In genomic region chr2:219570924-219571310, GRCh38 we compare ENCODE assay signal across 8 cellular contexts. TPM values are rescaled to one million over a fixed set of nuclear protein-coding genes. Genes with fewer than 3 reads are reported as not detected.
A peak's percentile ranks its signal among the peaks of the same experiment; 100 is the strongest.
DNase-seq lines count a peak whose midpoint lies in the region; ATAC-seq and TF ChIP-seq lines count a peak whose summit lies in the region.

No MANE protein-coding gene starts in this region.

- peaks cover 37% of the 10 kb centered on the region for H3K27me3 Mint-ChIP-seq in activated CD8-positive, alpha-beta T cell treated with anti-CD3 and anti-CD28 coated beads, Interleukin-2, amount 10 ng/mL, durations not matched to agents 7 days and 5 days (ENCODE audit: low read depth)
- H3K27me3 Mint-ChIP-seq in activated T-helper 1 cell treated with anti-CD3 and anti-CD28 coated beads, Interleukin-12 subunit alpha, Interleukin-12 subunit beta, Interleukin-2, Interleukin-4 antibody, amounts not matched to agents 30 ng/mL and 10 ng/mL and 1 ng/mL, durations not matched to agents 14 hours and 24 hours and 36 hours (ENCODE audit: insufficient read depth), result peaks cover 39% of the 10 kb centered on the region

- peak overlapping the region; percentile 77 for H3K4me3 ChIP-seq in right cardiac atrium (ENCODE audit: low read length)
- H3K4me3 ChIP-seq in skeletal muscle cell (ENCODE audit: low read depth, low read length), result peak overlapping the region; percentile 67

- no peak overlapping the region for H3K27ac Mint-ChIP-seq in activated CD8-positive, alpha-beta T cell treated with anti-CD3 and anti-CD28 coated beads, Interleukin-2, amount 10 ng/mL, durations not matched to agents 7 days and 5 days
- no peak overlapping the region for H3K27ac Mint-ChIP-seq in activated T-helper 1 cell treated with anti-CD3 and anti-CD28 coated beads, Interleukin-12 subunit alpha, Interleukin-12 subunit beta, Interleukin-2, Interleukin-4 antibody, amounts not matched to agents 30 ng/mL and 10 ng/mL and 1 ng/mL, durations not matched to agents 14 hours and 24 hours and 36 hours

- no peak overlapping the region for H3K4me3 Mint-ChIP-seq in activated CD8-positive, alpha-beta T cell treated with anti-CD3 and anti-CD28 coated beads, Interleukin-2, amount 10 ng/mL, durations not matched to agents 7 days and 5 days
- no peak overlapping the region for H3K4me3 Mint-ChIP-seq in activated T-helper 1 cell treated with anti-CD3 and anti-CD28 coated beads, Interleukin-12 subunit alpha, Interleukin-12 subunit beta, Interleukin-2, Interleukin-4 antibody, amounts not matched to agents 30 ng/mL and 10 ng/mL and 1 ng/mL, durations not matched to agents 14 hours and 24 hours and 36 hours

- no peaks in the 10 kb centered on the region for H3K9me3 Mint-ChIP-seq in activated CD8-positive, alpha-beta T cell treated with anti-CD3 and anti-CD28 coated beads, Interleukin-2, amount 10 ng/mL, durations not matched to agents 7 days and 5 days (ENCODE audit: insufficient read depth)
- H3K9me3 Mint-ChIP-seq in activated T-helper 1 cell treated with anti-CD3 and anti-CD28 coated beads, Interleukin-12 subunit alpha, Interleukin-12 subunit beta, Interleukin-2, Interleukin-4 antibody, amounts not matched to agents 30 ng/mL and 10 ng/mL and 1 ng/mL, durations not matched to agents 14 hours and 24 hours and 36 hours, result no peaks in the 10 kb centered on the region

- no peaks in the 10 kb centered on the region for H3K9me3 ChIP-seq in right cardiac atrium (ENCODE audit: control insufficient read depth, low read length)

- peaks cover 1% of the 10 kb centered on the region for H3K4me1 ChIP-seq in right cardiac atrium (ENCODE audit: control insufficient read depth, insufficient read depth, low read length)

- H3K27me3 ChIP-seq in right cardiac atrium (ENCODE audit: control insufficient read depth, insufficient read depth), result no peaks in the 10 kb centered on the region

- CTCF ChIA-PET in activated CD8-positive, alpha-beta T cell treated with anti-CD3 and anti-CD28 coated beads, Interleukin-2, amount 10 ng/mL, durations not matched to agents 7 days and 5 days (lab: Charles Lee), result interaction anchor here (0.8 to 1.0 kb wide), 3 partner anchors 9 to 41 kb away, joined by 3 read pairs; no protein-coding TSS in a partner anchor

- intact Hi-C loops in right cardiac atrium (cut with DNase I), result loop anchor here in 1 of 4 donors (5.0 kb wide), 2 partner anchors 56 to 71 kb away; partner anchors contain the start of gene SLC4A3
- intact Hi-C loops in activated T-helper 1 cell treated with anti-CD3 and anti-CD28 coated beads, Interleukin-12 subunit alpha, Interleukin-12 subunit beta, Interleukin-2, Interleukin-4 antibody, amounts not matched to agents 30 ng/mL and 10 ng/mL and 1 ng/mL, durations not matched to agents 14 hours and 24 hours and 36 hours (cut with micrococcal nuclease), result no loop called here

- peak overlapping the region; percentile 95 for H3K27ac ChIP-seq in right cardiac atrium (ENCODE audit: low read length)

- peak; percentile 22 for ATAC-seq in activated CD8-positive, alpha-beta T cell treated with anti-CD3 and anti-CD28 coated beads, Interleukin-2, amount 10 ng/mL, durations not matched to agents 7 days and 5 days
- ATAC-seq in right cardiac atrium, result peak; percentile 0 to 1
- ATAC-seq in GM18520 (IDR thresholded peaks at IDR 0.05; ENCODE audit: unreplicated experiment), result no peak
- no peak for ATAC-seq in GM21723 (IDR thresholded peaks at IDR 0.05; ENCODE audit: unreplicated experiment)

- DNase-seq in GM20000 (ENCODE audit: low spot score) (peak; percentile 39), right cardiac atrium (peak in 2 of 3 donors; percentile 74 to 75), skeletal muscle cell (ENCODE audit: low read depth) (no peak), NCI-H345 treated with DMSO at 0.1 percent for 48 hours (lab: John Stamatoyannopoulos, UW; ENCODE audit: unreplicated experiment) (no peak)
- no peak for DNase-seq in activated CD8-positive, alpha-beta T cell treated with anti-CD3 and anti-CD28 coated beads, Interleukin-2, amount 10 ng/mL, durations not matched to agents 7 days and 5 days
- no peak for DNase-seq in activated T-helper 1 cell treated with anti-CD3 and anti-CD28 coated beads, Interleukin-12 subunit alpha, Interleukin-12 subunit beta, Interleukin-2, Interleukin-4 antibody, amounts not matched to agents 30 ng/mL and 10 ng/mL and 1 ng/mL, durations not matched to agents 14 hours and 24 hours and 36 hours (ENCODE audit: low spot score)

- 2% methylated on average over 55 of the region's 55 CpGs for WGBS in right cardiac atrium

- H3K4me1 Mint-ChIP-seq in activated CD8-positive, alpha-beta T cell treated with anti-CD3 and anti-CD28 coated beads, Interleukin-2, amount 10 ng/mL, durations not matched to agents 7 days and 5 days (ENCODE audit: low read depth), result no peaks in the 10 kb centered on the region
- no peaks in the 10 kb centered on the region for H3K4me1 Mint-ChIP-seq in activated T-helper 1 cell treated with anti-CD3 and anti-CD28 coated beads, Interleukin-12 subunit alpha, Interleukin-12 subunit beta, Interleukin-2, Interleukin-4 antibody, amounts not matched to agents 30 ng/mL and 10 ng/mL and 1 ng/mL, durations not matched to agents 14 hours and 24 hours and 36 hours (ENCODE audit: low read depth)

- no peaks in the 10 kb centered on the region for H3K36me3 Mint-ChIP-seq in activated CD8-positive, alpha-beta T cell treated with anti-CD3 and anti-CD28 coated beads, Interleukin-2, amount 10 ng/mL, durations not matched to agents 7 days and 5 days (ENCODE audit: low read depth)
- no peaks in the 10 kb centered on the region for H3K36me3 Mint-ChIP-seq in activated T-helper 1 cell treated with anti-CD3 and anti-CD28 coated beads, Interleukin-12 subunit alpha, Interleukin-12 subunit beta, Interleukin-2, Interleukin-4 antibody, amounts not matched to agents 30 ng/mL and 10 ng/mL and 1 ng/mL, durations not matched to agents 14 hours and 24 hours and 36 hours (ENCODE audit: low read depth)

- POLR2A ChIA-PET in activated CD8-positive, alpha-beta T cell treated with anti-CD3 and anti-CD28 coated beads, Interleukin-2, amount 10 ng/mL, durations not matched to agents 7 days and 5 days (lab: Charles Lee), result interaction anchor here (1.0 kb wide), 1 partner anchor 9 kb away, joined by 3 read pairs; no protein-coding TSS in a partner anchor

- TF ChIP-seq CTCF in GM20000 (IDR thresholded peaks at IDR 0.05; ENCODE audit: extremely low read depth, missing control alignments), result no peak

RNA-seq across cellular contexts. Expression of gene OBSL1, which starts 0.4 kb away (rescaled TPM):
- under 1 TPM; 0.18 to 0.45 TPM for total RNA-seq in activated CD8-positive, alpha-beta T cell treated with anti-CD3 and anti-CD28 coated beads, Interleukin-2, amount 10 ng/mL, durations not matched to agents 7 days and 5 days
- 100 to 1,000 TPM; 263 to 321 (median 294) TPM for total RNA-seq in right cardiac atrium
- 179 TPM for polyA plus RNA-seq in right cardiac atrium
- total RNA-seq in activated T-helper 1 cell treated with anti-CD3 and anti-CD28 coated beads, Interleukin-12 subunit alpha, Interleukin-12 subunit beta, Interleukin-2, Interleukin-4 antibody, amounts not matched to agents 30 ng/mL and 10 ng/mL and 1 ng/mL, durations not matched to agents 14 hours and 24 hours and 36 hours, result 0.21 and 0.24 TPM in 2 replicates

RNA-seq across cellular contexts. Expression of gene INHA, which starts 1.2 kb away (rescaled TPM):
- not detected for total RNA-seq in activated CD8-positive, alpha-beta T cell treated with anti-CD3 and anti-CD28 coated beads, Interleukin-2, amount 10 ng/mL, durations not matched to agents 7 days and 5 days
- 10 to 100 TPM; 16.7 to 47.6 (median 28.1) TPM for total RNA-seq in right cardiac atrium
- polyA plus RNA-seq in right cardiac atrium, result 28.7 TPM
- total RNA-seq in activated T-helper 1 cell treated with anti-CD3 and anti-CD28 coated beads, Interleukin-12 subunit alpha, Interleukin-12 subunit beta, Interleukin-2, Interleukin-4 antibody, amounts not matched to agents 30 ng/mL and 10 ng/mL and 1 ng/mL, durations not matched to agents 14 hours and 24 hours and 36 hours, result not detected in 2 replicates

RNA-seq across cellular contexts. Expression of gene STK11IP, which starts 26.7 kb away (rescaled TPM):
- 10 to 100 TPM; 30.0 to 33.1 TPM for total RNA-seq in activated CD8-positive, alpha-beta T cell treated with anti-CD3 and anti-CD28 coated beads, Interleukin-2, amount 10 ng/mL, durations not matched to agents 7 days and 5 days
- 10 to 100 TPM; 12.1 to 19.0 (median 15.1) TPM for total RNA-seq in right cardiac atrium
- 13.4 TPM for polyA plus RNA-seq in right cardiac atrium
- 38.0 and 38.9 TPM in 2 replicates for total RNA-seq in activated T-helper 1 cell treated with anti-CD3 and anti-CD28 coated beads, Interleukin-12 subunit alpha, Interleukin-12 subunit beta, Interleukin-2, Interleukin-4 antibody, amounts not matched to agents 30 ng/mL and 10 ng/mL and 1 ng/mL, durations not matched to agents 14 hours and 24 hours and 36 hours

RNA-seq across cellular contexts. Expression of gene TMEM198, which starts 27.1 kb away (rescaled TPM):
- under 1 TPM; 0.47 to 0.60 TPM for total RNA-seq in activated CD8-positive, alpha-beta T cell treated with anti-CD3 and anti-CD28 coated beads, Interleukin-2, amount 10 ng/mL, durations not matched to agents 7 days and 5 days
- 1 to 10 TPM; 1.8 to 3.4 (median 3.1) TPM for total RNA-seq in right cardiac atrium
- 3.4 TPM for polyA plus RNA-seq in right cardiac atrium
- 2.9 and 3.3 TPM in 2 replicates for total RNA-seq in activated T-helper 1 cell treated with anti-CD3 and anti-CD28 coated beads, Interleukin-12 subunit alpha, Interleukin-12 subunit beta, Interleukin-2, Interleukin-4 antibody, amounts not matched to agents 30 ng/mL and 10 ng/mL and 1 ng/mL, durations not matched to agents 14 hours and 24 hours and 36 hours

RNA-seq across cellular contexts. Expression of gene CHPF, which starts 27.3 kb away (rescaled TPM):
- 1 to 10 TPM; 7.1 to 7.3 TPM for total RNA-seq in activated CD8-positive, alpha-beta T cell treated with anti-CD3 and anti-CD28 coated beads, Interleukin-2, amount 10 ng/mL, durations not matched to agents 7 days and 5 days
- total RNA-seq in right cardiac atrium, result 100 to 1,000 TPM in 2 of 4 donors, 10 to 100 TPM in 2; 92.6 to 145 (median 101) TPM
- 115 TPM for polyA plus RNA-seq in right cardiac atrium
- total RNA-seq in activated T-helper 1 cell treated with anti-CD3 and anti-CD28 coated beads, Interleukin-12 subunit alpha, Interleukin-12 subunit beta, Interleukin-2, Interleukin-4 antibody, amounts not matched to agents 30 ng/mL and 10 ng/mL and 1 ng/mL, durations not matched to agents 14 hours and 24 hours and 36 hours, result 41.3 and 43.4 TPM in 2 replicates

Comparison
In these comparisons a context has a peak if more than half of its experiments do, and no peak if none do; other contexts are left out.
1. DNase-seq: peak in GM20000 (single experiment) and right cardiac atrium (2 of 3); none in activated CD8-positive, alpha-beta T cell treated with anti-CD3 and anti-CD28 coated beads, Interleukin-2, amount 10 ng/mL, durations not matched to agents 7 days and 5 days (single experiment), skeletal muscle cell (single experiment), NCI-H345 treated with DMSO at 0.1 percent for 48 hours (single experiment) and activated T-helper 1 cell treated with anti-CD3 and anti-CD28 coated beads, Interleukin-12 subunit alpha, Interleukin-12 subunit beta, Interleukin-2, Interleukin-4 antibody, amounts not matched to agents 30 ng/mL and 10 ng/mL and 1 ng/mL, durations not matched to agents 14 hours and 24 hours and 36 hours (single experiment).
2. ATAC-seq: peak in activated CD8-positive, alpha-beta T cell treated with anti-CD3 and anti-CD28 coated beads, Interleukin-2, amount 10 ng/mL, durations not matched to agents 7 days and 5 days (single experiment) and right cardiac atrium (2 of 2); none in GM18520 (single experiment) and GM21723 (single experiment).
3. RNA of gene OBSL1, which starts 0.4 kb away (total RNA-seq): 263 to 321 TPM in right cardiac atrium; 0.18 to 0.45 TPM in activated CD8-positive, alpha-beta T cell treated with anti-CD3 and anti-CD28 coated beads, Interleukin-2, amount 10 ng/mL, durations not matched to agents 7 days and 5 days and 0.21 to 0.24 TPM in activated T-helper 1 cell treated with anti-CD3 and anti-CD28 coated beads, Interleukin-12 subunit alpha, Interleukin-12 subunit beta, Interleukin-2, Interleukin-4 antibody, amounts not matched to agents 30 ng/mL and 10 ng/mL and 1 ng/mL, durations not matched to agents 14 hours and 24 hours and 36 hours; every median in the first group is over 100 times any median in the second.
4. RNA of gene INHA, which starts 1.2 kb away (total RNA-seq): 16.7 to 47.6 TPM in right cardiac atrium; not detected in activated CD8-positive, alpha-beta T cell treated with anti-CD3 and anti-CD28 coated beads, Interleukin-2, amount 10 ng/mL, durations not matched to agents 7 days and 5 days and not detected in activated T-helper 1 cell treated with anti-CD3 and anti-CD28 coated beads, Interleukin-12 subunit alpha, Interleukin-12 subunit beta, Interleukin-2, Interleukin-4 antibody, amounts not matched to agents 30 ng/mL and 10 ng/mL and 1 ng/mL, durations not matched to agents 14 hours and 24 hours and 36 hours; every median in the first group is over 10 times any median in the second.